17 cellular contexts compared by ENCODE assay signal in the genomic region with DNA sequence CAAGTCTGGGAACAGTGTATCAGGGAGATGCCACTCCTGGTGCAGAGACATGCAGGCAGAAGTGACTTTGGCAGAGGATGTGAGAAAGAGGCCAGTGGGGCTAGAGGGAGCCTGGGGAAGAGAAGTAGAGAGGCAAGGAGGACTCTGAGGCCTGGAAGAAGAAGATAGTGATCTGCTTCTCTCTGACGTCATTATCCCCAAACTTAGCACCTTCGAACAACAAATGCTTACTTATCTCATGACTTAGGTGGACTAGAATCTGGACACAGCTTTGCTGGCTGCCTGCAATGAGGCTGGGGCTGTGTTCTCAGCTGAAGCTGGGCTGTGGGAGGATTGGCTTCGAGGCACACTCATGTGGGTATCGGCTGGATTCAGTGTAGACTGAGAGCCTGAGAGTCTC. TPM values are rescaled to one million over a fixed set of nuclear protein-coding genes. Genes with fewer than 3 reads are reported as not detected.
DNase-seq lines count a peak whose midpoint lies in the region; ATAC-seq, FAIRE-seq and TF ChIP-seq lines count a peak whose summit lies in the region.
"Had no signal": no experiment of that assay in that cellular context is flagged by ENCODE, and none has a peak within 500 bp of the region (broad histone marks: within the 10 kb centered on the region; RNA-seq: fewer than 3 reads in every experiment).

No MANE protein-coding gene starts in this region.

- H3K4me2 ChIP-seq in K562 (ENCODE audit: insufficient read depth, low read length) (no peak overlapping the region; the same call in 1 of the 2 replicates), neuronal stem cell (ENCODE audit: insufficient read depth, low read length, poor library complexity, severe bottlenecking) (no peak overlapping the region)

- H3K27me3 Mint-ChIP-seq in activated CD4-positive, alpha-beta T cell treated with anti-CD3 and anti-CD28 coated beads, Interleukin-2, amount 10 ng/mL, durations not matched to agents 24 days and 14 days: peaks cover 2% of the 10 kb centered on the region

- no peak overlapping the region for H2BK120ac ChIP-seq in neuronal stem cell (ENCODE audit: low read depth, low read length)

- CTCF ChIA-PET in K562 (lab: Yijun Ruan, JAX; ENCODE audit: low intra/inter-chr PET ratio): no interaction called here

- no peak overlapping the region for H4K8ac ChIP-seq in neuronal stem cell (ENCODE audit: low read depth, low read length)

- H2AFZ ChIP-seq in K562 (ENCODE audit: low read depth, low read length) (peak overlapping the region; percentile 60; the same call in 1 of the 2 replicates), neuronal stem cell (ENCODE audit: low read length) (no peak overlapping the region)

- no peak for TF ChIP-seq RAD21 in K562 (CRISPR knock-in tag; conservative IDR thresholded peaks at IDR 0.05 in 1 of 2, IDR thresholded peaks at IDR 0.05 in 1 of 2)

- no peak for TF ChIP-seq CTCF in K562 (IDR thresholded peaks at IDR 0.05 in 2 of 3, conservative IDR thresholded peaks at IDR 0.05 in 1 of 3; ENCODE audit: insufficient read depth in 2 of 3, low read depth in 1 of 3, low read length in 3 of 3)

- H3K27me3 ChIP-seq in K562 (ENCODE audit: control insufficient read depth in 2 of 2, insufficient read depth in 2 of 2, low read length in 2 of 2) (peaks cover 0 to 7% of the 10 kb centered on the region in 2 experiments; a peak in 1 of 5 replicates), neuronal stem cell (ENCODE audit: control insufficient read depth in 3 of 3, insufficient read depth in 3 of 3, low read depth in 1 of 3, low read length in 3 of 3) (peaks cover 0 to 2% (median 0%) of the 10 kb centered on the region in 3 experiments)

- WGBS in K562 (ENCODE audit: insufficient coverage, low coverage, missing lambda C conversion rate): 1% methylated on average over 4 of the region's 4 CpGs
- no CpG with 5 or more reads among the region's 4 CpGs for WGBS in neuronal stem cell (ENCODE audit: extremely low coverage in 2 of 2, insufficient read length in 2 of 2, insufficient replicate concordance in 1 of 2), 2 donors

- H2AK5ac ChIP-seq in neuronal stem cell (ENCODE audit: low read depth, low read length): peak overlapping the region; percentile 21

- H3K9me1 ChIP-seq in K562 (ENCODE audit: control insufficient read depth, insufficient read depth, low read length): no peaks in the 10 kb centered on the region

- no peak overlapping the region for H3K23ac ChIP-seq in neuronal stem cell (ENCODE audit: low read depth, low read length, poor library complexity)

- no peak overlapping the region for H3K4ac ChIP-seq in neuronal stem cell (ENCODE audit: low read length)

- no peaks in the 10 kb centered on the region for H3K79me2 ChIP-seq in K562 (ENCODE audit: control insufficient read depth, insufficient read depth, low read length)

- no peak overlapping the region for H4K91ac ChIP-seq in neuronal stem cell (ENCODE audit: low read depth, low read length, poor library complexity)

- H3K27ac Mint-ChIP-seq in activated CD4-positive, alpha-beta T cell treated with anti-CD3 and anti-CD28 coated beads, Interleukin-2, amount 10 ng/mL, durations not matched to agents 24 days and 14 days: no peak overlapping the region
- H3K27ac Mint-ChIP-seq: HFFc6 had no signal

- H3K27ac ChIP-seq in K562 (ENCODE audit: extremely low read depth, low read depth, low read length): no peak overlapping the region
- H3K27ac ChIP-seq in neuronal stem cell (replicated peaks; ENCODE audit: low read length): no peak overlapping the region

- H3K36me3 ChIP-seq in K562 (ENCODE audit: control insufficient read depth, insufficient read depth, low read length) (no peaks in the 10 kb centered on the region), neuronal stem cell (replicated peaks in 1 of 2; ENCODE audit: control insufficient read depth in 2 of 2, insufficient read depth in 2 of 2, low read length in 2 of 2) (no peaks in the 10 kb centered on the region)
- H3K36me3 ChIP-seq: HAP-1 had no signal

- no peak overlapping the region for H3K18ac ChIP-seq in neuronal stem cell (ENCODE audit: low read length)

- no peak overlapping the region for H2BK5ac ChIP-seq in neuronal stem cell (ENCODE audit: low read length)

- H3K79me1 ChIP-seq in neuronal stem cell (ENCODE audit: low read depth, low read length): no peaks in the 10 kb centered on the region

- H3K9ac ChIP-seq in K562 (ENCODE audit: insufficient read depth in 1 of 2, low read depth in 2 of 2, low read length in 2 of 2) (no peak overlapping the region), neuronal stem cell (ENCODE audit: low read depth, low read length, poor library complexity) (no peak overlapping the region)

- no peak overlapping the region for H3K4me3 ChIP-seq in K562
- no peak overlapping the region for H3K4me3 ChIP-seq in neuronal stem cell (ENCODE audit: low read length in 2 of 2)
- H3K4me3 ChIP-seq: HAP-1 had no signal

- in situ Hi-C loops in K562 (cut with MboI): no loop called here

- H4K20me1 ChIP-seq in K562 (replicated peaks; ENCODE audit: control insufficient read depth, insufficient read depth, low read length): no peaks in the 10 kb centered on the region

- H3K9me3 Mint-ChIP-seq in activated CD4-positive, alpha-beta T cell treated with anti-CD3 and anti-CD28 coated beads, Interleukin-2, amount 10 ng/mL, durations not matched to agents 24 days and 14 days: no peaks in the 10 kb centered on the region
- H3K9me3 Mint-ChIP-seq: HFFc6 had no signal

- H3K36me3 Mint-ChIP-seq in activated CD4-positive, alpha-beta T cell treated with anti-CD3 and anti-CD28 coated beads, Interleukin-2, amount 10 ng/mL, durations not matched to agents 24 days and 14 days (ENCODE audit: low read depth): no peaks in the 10 kb centered on the region
- H3K36me3 Mint-ChIP-seq: CD4-positive, alpha-beta memory T cell had no signal

- H3K4me3 Mint-ChIP-seq in activated CD4-positive, alpha-beta T cell treated with anti-CD3 and anti-CD28 coated beads, Interleukin-2, amount 10 ng/mL, durations not matched to agents 24 days and 14 days: no peak overlapping the region
- H3K4me3 Mint-ChIP-seq: CD4-positive, alpha-beta memory T cell; HFFc6 had no signal

- no peak for FAIRE-seq in K562 (lab: Jason Lieb, UNC)
- FAIRE-seq: H54 had no signal

- intact Hi-C loops in K562 (cut with micrococcal nuclease): no loop called here
- intact Hi-C loops in Right ventricle myocardium inferior (cut with DNase I): no loop called here
- intact Hi-C loops in activated CD4-positive, alpha-beta T cell treated with anti-CD3 and anti-CD28 coated beads, Interleukin-2, amount 10 ng/mL, durations not matched to agents 24 days and 14 days (cut with micrococcal nuclease): no loop called here

- no peak for TF ChIP-seq EP300 in K562 (IDR thresholded peaks at IDR 0.05; ENCODE audit: low read length)

- H3K4me1 ChIP-seq in K562 (replicated peaks in 1 of 2; ENCODE audit: control insufficient read depth in 2 of 2, insufficient read depth in 2 of 2, low read length in 2 of 2): no peaks in the 10 kb centered on the region; a peak in 2 of 5 replicates
- H3K4me1 ChIP-seq in neuronal stem cell (ENCODE audit: control insufficient read depth in 2 of 2, insufficient read depth in 1 of 2, low read depth in 1 of 2, low read length in 2 of 2): no peaks in the 10 kb centered on the region
- H3K4me1 ChIP-seq: HAP-1 had no signal

- H2BK15ac ChIP-seq in neuronal stem cell (ENCODE audit: low read length): no peak overlapping the region

- POLR2A ChIA-PET in K562 (lab: Yijun Ruan, JAX): interaction anchor here (0.6 to 0.7 kb wide), 2 partner anchors 24 to 45 kb away, joined by 3 to 4 read pairs; partner anchors contain the start of gene ZNF678

- TF ChIP-seq POLR2A in K562 (conservative IDR thresholded peaks at IDR 0.05): no peak

- no peaks in the 10 kb centered on the region for H3K4me1 Mint-ChIP-seq in activated CD4-positive, alpha-beta T cell treated with anti-CD3 and anti-CD28 coated beads, Interleukin-2, amount 10 ng/mL, durations not matched to agents 24 days and 14 days
- H3K4me1 Mint-ChIP-seq: CD4-positive, alpha-beta memory T cell had no signal

- no peak for DNase-seq in K562 (ENCODE audit: extremely low read depth in 1 of 4, low spot score in 3 of 4)
- DNase-seq in islet precursor cell: peak; percentile 38
- no peak for DNase-seq in neuronal stem cell (ENCODE audit: low spot score)
- DNase-seq in Right ventricle myocardium inferior (ENCODE audit: missing footprints): no peak
- no peak for DNase-seq in activated CD4-positive, alpha-beta T cell treated with anti-CD3 and anti-CD28 coated beads, Interleukin-2, amount 10 ng/mL, durations not matched to agents 24 days and 14 days
- DNase-seq: C1 segment of cervical spinal cord; Calu3; CD4-positive, alpha-beta memory T cell; COR-L47; DMS53; DMS79 treated with DMSO at 0.1 percent for 48 hours; GF-D8; GOT3; HFFc6 had no signal

- BruUV-seq in K562 (replicated peaks; lab: Mats Ljungman, UMichigan): no TSS peak

- no peak for ATAC-seq in K562
- ATAC-seq in Right ventricle myocardium inferior: no peak
- no peak for ATAC-seq in GM19328 (IDR thresholded peaks at IDR 0.05; ENCODE audit: unreplicated experiment)

- no peaks in the 10 kb centered on the region for H3K9me3 ChIP-seq in K562 (replicated peaks; ENCODE audit: control insufficient read depth, insufficient read depth, low read depth, low read length)
- no peaks in the 10 kb centered on the region for H3K9me3 ChIP-seq in neuronal stem cell (replicated peaks in 1 of 2; ENCODE audit: control insufficient read depth in 2 of 2, insufficient read depth in 1 of 2, low read depth in 1 of 2, low read length in 2 of 2)
- H3K9me3 ChIP-seq: HAP-1 had no signal

- no peak overlapping the region for H3K14ac ChIP-seq in neuronal stem cell (ENCODE audit: low read length)

- no peak overlapping the region for H2BK12ac ChIP-seq in neuronal stem cell (ENCODE audit: low read length)

RNA-seq across cellular contexts. Expression of gene ZNF678, which starts 44.5 kb away (rescaled TPM):
- 29.6 and 44.7 TPM in 2 replicates for total RNA-seq in K562 (2011; cell fraction: chromatin; rRNA removed; ENCODE audit: low replicate concordance)
- total RNA-seq in K562 (2011; cell fraction: nucleolus; rRNA removed): 15.3 and 23.0 TPM in 2 replicates
- total RNA-seq in K562 (2011; cell fraction: nucleoplasm; rRNA removed): 34.5 and 43.7 TPM in 2 replicates
- total RNA-seq in K562 (2014; rRNA removed): 7.8 and 13.3 TPM in 2 replicates
- total RNA-seq in K562 (2014; rRNA removed; fragmentation: Illumina TruSeq; extraction: Trizol): 16.7 and 18.1 TPM in 2 replicates
- total RNA-seq in K562 (2015; rRNA removed; fragmentation: Illumina TruSeq; extraction: Trizol): 12.1 and 16.8 TPM in 2 replicates
- 9.0 and 10.6 TPM in 2 replicates for total RNA-seq in K562 (2021)
- 8.0 and 8.2 TPM in 2 replicates for polyA plus RNA-seq in K562 (2011; rRNA removed)
- 2.8 and 6.3 TPM in 2 replicates for polyA plus RNA-seq in K562 (2011; cell fraction: cytosol; rRNA removed)
- polyA plus RNA-seq in K562 (2011; cell fraction: nucleus; rRNA removed): 15.1 and 16.5 TPM in 2 replicates
- polyA plus RNA-seq in K562 (2012): 5.3 and 6.7 TPM in 2 replicates
- polyA plus RNA-seq in K562 (2014; fragmentation: Illumina TruSeq; extraction: Trizol): 9.1 and 9.7 TPM in 2 replicates
- 1 to 10 TPM; 3.0 to 3.2 TPM for polyA plus RNA-seq in K562 (2014; fragmentation: Nextera tagmentation; extraction: Ambion mirVana)
- 4.2 and 6.1 TPM in 2 replicates for polyA plus RNA-seq in K562 (2014; rRNA removed)
- polyA minus RNA-seq in K562 (2011; rRNA and poly(A)+ RNA removed): 33.6 and 36.6 TPM in 2 replicates
- polyA minus RNA-seq in K562 (2011; cell fraction: cytosol; rRNA and poly(A)+ RNA removed): 10.6 and 12.9 TPM in 2 replicates
- 33.5 and 50.3 TPM in 2 replicates for polyA minus RNA-seq in K562 (2011; cell fraction: nucleus; rRNA and poly(A)+ RNA removed)
- 17.7 TPM for polyA plus RNA-seq in neuronal stem cell (2013, experiment 1 of 2)
- 16.0 TPM for polyA plus RNA-seq in neuronal stem cell (2013, experiment 2 of 2)
- total RNA-seq in Right ventricle myocardium inferior: 3.0 TPM
- 4.7 and 6.0 TPM in 2 replicates for total RNA-seq in activated CD4-positive, alpha-beta T cell treated with anti-CD3 and anti-CD28 coated beads, Interleukin-2, amount 10 ng/mL, durations not matched to agents 24 days and 14 days
